ENCODE assay signal across 24 cellular contexts in the genomic region with DNA sequence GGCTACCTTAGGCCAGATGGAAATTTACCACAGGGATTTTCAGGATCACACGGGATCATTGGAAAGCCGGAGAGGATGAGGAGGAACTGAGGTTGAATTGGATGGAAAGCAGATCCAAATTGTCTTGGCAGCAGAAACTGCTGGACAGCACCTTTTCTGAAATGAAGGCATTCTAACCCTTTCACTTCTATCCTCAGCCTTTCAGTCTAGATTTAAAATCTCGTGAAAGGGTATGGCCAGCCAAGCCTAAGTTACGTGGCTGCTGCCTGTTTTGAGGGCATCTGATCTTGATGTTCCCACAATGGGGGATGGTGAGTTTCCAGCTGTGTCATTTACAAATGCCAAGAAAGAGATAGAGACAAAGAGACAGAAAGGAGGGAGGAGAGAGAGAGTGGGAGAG.
"Had no signal": no experiment of that assay in that cellular context is flagged by ENCODE, and none has a peak within 500 bp of the region (broad histone marks: within the 10 kb centered on the region; RNA-seq: fewer than 3 reads in every experiment).

No MANE protein-coding gene starts in this region.

- H3K4me2 ChIP-seq: hepatocyte had no signal

- DNase-seq: activated CD4-positive, alpha-beta memory T cell treated with anti-CD3 and anti-CD28 coated beads, Interleukin-2, amount 10 ng/mL, durations not matched to agents 7 days and 5 days; activated CD4-positive, alpha-beta T cell treated with anti-CD3 and anti-CD28 coated beads, Interleukin-2, amount 10 ng/mL, durations not matched to agents 24 days and 14 days; activated CD4-positive, CD25-positive, alpha-beta regulatory T cell treated with anti-CD3 and anti-CD28 coated beads, Interleukin-2, amount 50 U/mL, for 72 hours; activated CD8-positive, alpha-beta memory T cell treated with anti-CD3 and anti-CD28 coated beads, Interleukin-2, amount 50 U/mL, for 48 hours; activated gamma-delta T cell; activated naive CD4-positive, alpha-beta T cell treated with anti-CD3 and anti-CD28 coated beads, Interleukin-2, amount 10 ng/mL, durations not matched to agents 7 days and 5 days; activated naive CD8-positive, alpha-beta T cell treated with anti-CD3 and anti-CD28 coated beads, Interleukin-2, amount 10 ng/mL, durations not matched to agents 7 days and 5 days; activated T-cell treated with anti-CD3 and anti-CD28 coated beads, Interleukin-2, amount 50 U/mL, for 24 hours; amniotic stem cell; brain microvascular endothelial cell; effector memory CD8-positive, alpha-beta T cell; erythroblast; gastrocnemius medialis; left ventricle myocardium inferior; naive thymus-derived CD8-positive, alpha-beta T cell; right cardiac atrium; stimulated activated CD4-positive, alpha-beta T cell treated with anti-CD3 and anti-CD28 coated beads, Interleukin-2, amount 100 ng/mL, for 48 hours; stimulated activated naive CD4-positive, alpha-beta T cell treated with Interleukin-2 at 50 U/mL for 16 hours; T-helper 9 cell; WERI-Rb-1 had no signal

- H3K9me3 Mint-ChIP-seq: activated CD4-positive, alpha-beta T cell treated with anti-CD3 and anti-CD28 coated beads, Interleukin-2, amount 10 ng/mL, durations not matched to agents 24 days and 14 days; activated T-cell treated with anti-CD3 and anti-CD28 coated beads, Interleukin-2, amount 50 U/mL, for 24 hours had no signal

- H3K4me3 ChIP-seq: coronary artery, gastrocnemius medialis, hepatocyte, left ventricle myocardium inferior, tibial nerve had no signal

- H3K79me2 ChIP-seq: hepatocyte had no signal

- H3K27ac Mint-ChIP-seq: activated CD4-positive, alpha-beta memory T cell treated with anti-CD3 and anti-CD28 coated beads, Interleukin-2, amount 10 ng/mL, durations not matched to agents 7 days and 5 days; activated CD4-positive, alpha-beta T cell treated with anti-CD3 and anti-CD28 coated beads, Interleukin-2, amount 10 ng/mL, durations not matched to agents 24 days and 14 days; activated naive CD4-positive, alpha-beta T cell treated with anti-CD3 and anti-CD28 coated beads, Interleukin-2, amount 10 ng/mL, durations not matched to agents 7 days and 5 days; activated naive CD8-positive, alpha-beta T cell treated with anti-CD3 and anti-CD28 coated beads, Interleukin-2, amount 10 ng/mL, durations not matched to agents 7 days and 5 days; activated T-cell treated with anti-CD3 and anti-CD28 coated beads, Interleukin-2, amount 50 U/mL, for 24 hours; effector memory CD8-positive, alpha-beta T cell; mesothelial cell of epicardium; naive thymus-derived CD8-positive, alpha-beta T cell had no signal

- H3K4me3 Mint-ChIP-seq: activated CD4-positive, alpha-beta memory T cell treated with anti-CD3 and anti-CD28 coated beads, Interleukin-2, amount 10 ng/mL, durations not matched to agents 7 days and 5 days; activated CD4-positive, alpha-beta T cell treated with anti-CD3 and anti-CD28 coated beads, Interleukin-2, amount 10 ng/mL, durations not matched to agents 24 days and 14 days; activated naive CD4-positive, alpha-beta T cell treated with anti-CD3 and anti-CD28 coated beads, Interleukin-2, amount 10 ng/mL, durations not matched to agents 7 days and 5 days; activated naive CD8-positive, alpha-beta T cell treated with anti-CD3 and anti-CD28 coated beads, Interleukin-2, amount 10 ng/mL, durations not matched to agents 7 days and 5 days; activated T-cell treated with anti-CD3 and anti-CD28 coated beads, Interleukin-2, amount 50 U/mL, for 24 hours; effector memory CD8-positive, alpha-beta T cell; mesothelial cell of epicardium; naive thymus-derived CD8-positive, alpha-beta T cell had no signal

- H2AFZ ChIP-seq: hepatocyte had no signal

- H3K27me3 Mint-ChIP-seq: activated CD4-positive, alpha-beta memory T cell treated with anti-CD3 and anti-CD28 coated beads, Interleukin-2, amount 10 ng/mL, durations not matched to agents 7 days and 5 days; activated CD4-positive, alpha-beta T cell treated with anti-CD3 and anti-CD28 coated beads, Interleukin-2, amount 10 ng/mL, durations not matched to agents 24 days and 14 days; activated naive CD4-positive, alpha-beta T cell treated with anti-CD3 and anti-CD28 coated beads, Interleukin-2, amount 10 ng/mL, durations not matched to agents 7 days and 5 days; activated naive CD8-positive, alpha-beta T cell treated with anti-CD3 and anti-CD28 coated beads, Interleukin-2, amount 10 ng/mL, durations not matched to agents 7 days and 5 days; activated T-cell treated with anti-CD3 and anti-CD28 coated beads, Interleukin-2, amount 50 U/mL, for 24 hours; effector memory CD8-positive, alpha-beta T cell had no signal

- H3K4me1 Mint-ChIP-seq: activated CD4-positive, alpha-beta memory T cell treated with anti-CD3 and anti-CD28 coated beads, Interleukin-2, amount 10 ng/mL, durations not matched to agents 7 days and 5 days; activated CD4-positive, alpha-beta T cell treated with anti-CD3 and anti-CD28 coated beads, Interleukin-2, amount 10 ng/mL, durations not matched to agents 24 days and 14 days; activated naive CD4-positive, alpha-beta T cell treated with anti-CD3 and anti-CD28 coated beads, Interleukin-2, amount 10 ng/mL, durations not matched to agents 7 days and 5 days; activated naive CD8-positive, alpha-beta T cell treated with anti-CD3 and anti-CD28 coated beads, Interleukin-2, amount 10 ng/mL, durations not matched to agents 7 days and 5 days had no signal

- H3K9me3 ChIP-seq: gastrocnemius medialis, left ventricle myocardium inferior, tibial nerve had no signal

- H3K27me3 ChIP-seq: brain microvascular endothelial cell, gastrocnemius medialis, hepatocyte, tibial nerve had no signal

- H3K27ac ChIP-seq: brain microvascular endothelial cell, coronary artery, gastrocnemius medialis, hepatocyte, left ventricle myocardium inferior, tibial nerve, WERI-Rb-1 had no signal

- ATAC-seq: effector memory CD8-positive, alpha-beta T cell; gastrocnemius medialis; naive thymus-derived CD8-positive, alpha-beta T cell; right cardiac atrium had no signal

- H3K4me1 ChIP-seq: gastrocnemius medialis, left ventricle myocardium inferior had no signal

- H3K36me3 Mint-ChIP-seq: activated naive CD4-positive, alpha-beta T cell treated with anti-CD3 and anti-CD28 coated beads, Interleukin-2, amount 10 ng/mL, durations not matched to agents 7 days and 5 days; activated naive CD8-positive, alpha-beta T cell treated with anti-CD3 and anti-CD28 coated beads, Interleukin-2, amount 10 ng/mL, durations not matched to agents 7 days and 5 days; mesothelial cell of epicardium; naive thymus-derived CD8-positive, alpha-beta T cell had no signal
